ENCODE assay signal across 20 cellular contexts in the genomic region with DNA sequence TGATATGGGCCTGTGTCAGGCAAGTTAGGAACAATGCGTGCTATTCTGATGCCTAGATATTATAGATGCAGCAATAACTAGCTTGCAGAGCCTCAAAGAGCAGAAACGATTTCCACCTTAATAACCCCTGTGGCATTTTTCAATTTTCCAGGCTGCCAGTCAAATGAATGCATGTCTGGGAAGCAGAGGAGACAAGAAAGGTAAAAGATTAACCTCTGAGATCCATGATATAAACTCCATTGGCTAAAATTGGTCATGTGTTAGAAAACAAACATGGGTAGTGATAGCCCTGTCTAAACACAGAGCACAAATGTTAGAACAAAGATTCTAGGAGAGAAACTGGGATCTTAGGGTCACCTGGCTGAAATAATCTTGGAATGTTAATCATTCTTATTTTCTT.
"Had no signal": no experiment of that assay in that cellular context is flagged by ENCODE, and none has a peak within 500 bp of the region (broad histone marks: within the 10 kb centered on the region; RNA-seq: fewer than 3 reads in every experiment).

No MANE protein-coding gene starts in this region.

- H3K4me1 ChIP-seq: tibial artery had no signal

- H3K27me3 ChIP-seq: neutrophil, tibial artery had no signal

- H3K27ac ChIP-seq: neutrophil, tibial artery had no signal

- H3K9me3 ChIP-seq: neutrophil, tibial artery had no signal

- ATAC-seq: activated CD8-positive, alpha-beta T cell treated with anti-CD3 and anti-CD28 coated beads, Interleukin-2, amount 10 ng/mL, durations not matched to agents 7 days and 5 days; naive thymus-derived CD4-positive, alpha-beta T cell; stimulated activated naive CD8-positive, alpha-beta T cell treated with anti-CD3 and anti-CD28 coated beads, Interleukin-15, Interleukin-2, amounts not matched to agents 100 U/mL and 50 U/mL, for 24 hours; T-cell had no signal

- H3K36me3 ChIP-seq: neutrophil, tibial artery had no signal

- DNase-seq: activated CD4-positive, alpha-beta T cell treated with anti-CD3 and anti-CD28 coated beads, Interleukin-2, amount 10 ng/mL, durations not matched to agents 7 days and 5 days; activated CD8-positive, alpha-beta T cell treated with anti-CD3 and anti-CD28 coated beads, Interleukin-2, amount 10 ng/mL, durations not matched to agents 7 days and 5 days; activated naive CD4-positive, alpha-beta T cell treated with Interleukin-2 at 50 U/mL for 16 hours; activated naive CD8-positive, alpha-beta T cell treated with anti-CD3 and anti-CD28 coated beads, Interleukin-2, amount 10 ng/mL, durations not matched to agents 7 days and 5 days; activated T-cell treated with anti-CD3 and anti-CD28 coated beads, Interleukin-2, amount 50 U/mL, for 24 hours; amygdala; erythroblast; foreskin melanocyte; glutamatergic neuron; hypothalamus; kidney; mesenchymal stem cell; naive thymus-derived CD4-positive, alpha-beta T cell; stimulated activated CD4-positive, alpha-beta T cell treated with anti-CD3 and anti-CD28 coated beads, Interleukin-12 subunit alpha, Interleukin-12 subunit beta, amount 100 ng/mL, for 4 hours; stimulated activated CD4-positive, alpha-beta T cell treated with anti-CD3 and anti-CD28 coated beads, Interleukin-2, amount 100 ng/mL, for 24 hours; stimulated activated naive CD8-positive, alpha-beta T cell treated with anti-CD3 and anti-CD28 coated beads, Interleukin-15, Interleukin-2, amounts not matched to agents 100 U/mL and 50 U/mL, for 24 hours; substantia nigra; T-cell; tibial artery had no signal

- H3K4me3 ChIP-seq: tibial artery had no signal
